34 cellular contexts compared by ENCODE assay signal in the genomic region with DNA sequence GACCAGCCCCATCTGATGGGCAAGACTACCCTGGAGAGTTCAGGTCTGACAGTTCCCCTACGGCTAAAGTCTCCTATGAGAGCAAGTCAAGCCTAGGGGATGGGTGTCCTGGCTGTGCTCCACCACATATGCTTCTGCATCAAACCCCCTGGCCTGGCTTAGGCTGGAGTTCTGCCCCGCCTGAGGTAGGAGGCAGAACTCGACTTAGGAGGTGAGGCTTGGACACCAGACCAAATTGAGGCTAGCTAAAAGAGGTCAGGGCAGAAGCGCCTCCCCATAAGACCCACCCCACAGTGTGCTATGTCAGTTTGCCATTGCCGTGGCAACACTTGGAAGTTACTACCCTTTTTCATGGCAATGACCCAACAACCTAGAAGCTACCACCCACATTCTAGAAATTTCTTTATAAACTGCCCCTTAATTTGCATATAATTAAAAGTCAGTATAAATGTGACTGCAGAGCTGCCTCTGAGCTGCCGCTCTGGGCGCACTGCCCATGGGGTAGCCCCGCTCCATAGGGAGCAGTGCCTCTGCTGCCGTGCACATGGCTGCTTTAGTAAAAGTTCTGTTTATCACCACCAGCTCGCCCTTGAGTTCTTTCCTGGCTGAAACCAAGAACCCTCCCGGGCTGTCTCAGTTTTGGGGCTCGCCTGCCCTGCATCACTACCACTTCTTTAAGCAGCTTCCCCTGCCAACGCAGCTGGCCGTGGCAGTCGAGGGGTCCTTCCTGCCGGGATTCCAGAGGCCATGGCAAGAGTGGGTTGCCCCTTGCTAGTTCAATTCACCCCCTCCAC. TPM values are rescaled to one million over a fixed set of nuclear protein-coding genes. Genes with fewer than 3 reads are reported as not detected.
DNase-seq lines count a peak whose midpoint lies in the region; ATAC-seq and TF ChIP-seq lines count a peak whose summit lies in the region.
"Had no signal": no experiment of that assay in that cellular context is flagged by ENCODE, and none has a peak within 500 bp of the region (broad histone marks: within the 10 kb centered on the region; RNA-seq: fewer than 3 reads in every experiment).

No MANE protein-coding gene starts in this region.

- H3K36me3 Mint-ChIP-seq in natural killer cell: peaks cover 39% of the 10 kb centered on the region
- peaks cover 47% of the 10 kb centered on the region for H3K36me3 Mint-ChIP-seq in natural killer cell treated with Interleukin-12 subunit alpha and Interleukin-12 subunit beta and Interleukin-15 and Interleukin-18, amount 100 ng/mL, for 72 hours
- peaks cover 83% of the 10 kb centered on the region for H3K36me3 Mint-ChIP-seq in activated CD8-positive, alpha-beta T cell treated with anti-CD3 and anti-CD28 coated beads for 36 hours (ENCODE audit: low read depth)
- H3K36me3 Mint-ChIP-seq in naive thymus-derived CD4-positive, alpha-beta T cell: peaks cover 7 to 85% (median 56%) of the 10 kb centered on the region in 5 donors
- H3K36me3 Mint-ChIP-seq in activated CD8-positive, alpha-beta memory T cell treated with anti-CD3 and anti-CD28 coated beads, Interleukin-2, amount 10 ng/mL, durations not matched to agents 7 days and 5 days: peaks cover 80% of the 10 kb centered on the region

- intact Hi-C loops in natural killer cell (cut with micrococcal nuclease): no loop called here
- intact Hi-C loops in activated CD8-positive, alpha-beta T cell treated with anti-CD3 and anti-CD28 coated beads for 36 hours (cut with micrococcal nuclease): no loop called here
- intact Hi-C loops in naive thymus-derived CD4-positive, alpha-beta T cell (cut with micrococcal nuclease): loop anchor here in 1 of 2 donors (1.0 kb wide), 4 partner anchors 17 to 33 kb away; a partner anchor contains a TSS
- intact Hi-C loops in spleen (cut with DNase I; ENCODE audit: low total_unique reads): no loop called here

- peaks cover 34% of the 10 kb centered on the region in 2 donors for H3K4me1 Mint-ChIP-seq in natural killer cell
- H3K4me1 Mint-ChIP-seq in natural killer cell treated with Interleukin-12 subunit alpha and Interleukin-12 subunit beta and Interleukin-15 and Interleukin-18, amount 100 ng/mL, for 72 hours (ENCODE audit: low read depth in 2 of 2): peaks cover 29 to 30% of the 10 kb centered on the region in 2 donors
- H3K4me1 Mint-ChIP-seq in activated CD8-positive, alpha-beta T cell treated with anti-CD3 and anti-CD28 coated beads for 36 hours (ENCODE audit: low read depth): peaks cover 53% of the 10 kb centered on the region
- H3K4me1 Mint-ChIP-seq in naive thymus-derived CD4-positive, alpha-beta T cell: peaks cover 20 to 59% (median 47%) of the 10 kb centered on the region in 7 donors
- peaks cover 10% of the 10 kb centered on the region for H3K4me1 Mint-ChIP-seq in activated CD8-positive, alpha-beta memory T cell treated with anti-CD3 and anti-CD28 coated beads, Interleukin-2, amount 10 ng/mL, durations not matched to agents 7 days and 5 days

- POLR2A ChIA-PET in activated CD8-positive, alpha-beta T cell treated with anti-CD3 and anti-CD28 coated beads for 36 hours (lab: Charles Lee): interaction anchor here (0.9 to 1.9 kb wide), 3 partner anchors 9 to 13 kb away, joined by 3 to 7 read pairs (median 5); no protein-coding TSS in a partner anchor
- POLR2A ChIA-PET in naive thymus-derived CD4-positive, alpha-beta T cell (lab: Charles Lee): interaction anchor here (0.9 to 2.2 kb wide), 16 partner anchors 9 to 165 kb away, joined by 3 to 15 read pairs (median 4); a partner anchor contains a TSS

- peaks cover 0 to 36% of the 10 kb centered on the region in 2 donors for H3K4me1 ChIP-seq in naive thymus-derived CD4-positive, alpha-beta T cell (ENCODE audit: control insufficient read depth in 2 of 2, insufficient read depth in 2 of 2, low read length in 2 of 2)
- peaks cover 0 to 30% (median 6%) of the 10 kb centered on the region in 6 donors for H3K4me1 ChIP-seq in spleen
- H3K4me1 ChIP-seq: colonic mucosa, lower lobe of right lung, SJSA1 had no signal

- H3K27ac Mint-ChIP-seq in natural killer cell: peak overlapping the region; percentile 31 to 39
- no peak overlapping the region for H3K27ac Mint-ChIP-seq in natural killer cell treated with Interleukin-12 subunit alpha and Interleukin-12 subunit beta and Interleukin-15 and Interleukin-18, amount 100 ng/mL, for 72 hours
- H3K27ac Mint-ChIP-seq in activated CD8-positive, alpha-beta T cell treated with anti-CD3 and anti-CD28 coated beads for 36 hours: peak overlapping the region; percentile 56
- H3K27ac Mint-ChIP-seq in naive thymus-derived CD4-positive, alpha-beta T cell: peak overlapping the region in 8 of 9 donors; percentile 3 to 97 (median 92)
- H3K27ac Mint-ChIP-seq in activated CD8-positive, alpha-beta memory T cell treated with anti-CD3 and anti-CD28 coated beads, Interleukin-2, amount 10 ng/mL, durations not matched to agents 7 days and 5 days: no peak overlapping the region

- H3K9me3 ChIP-seq in naive thymus-derived CD4-positive, alpha-beta T cell (ENCODE audit: control insufficient read depth in 2 of 3, low read length in 3 of 3): peaks cover 4 to 24% (median 14%) of the 10 kb centered on the region in 3 experiments
- peaks cover 6 to 38% (median 36%) of the 10 kb centered on the region in 8 donors for H3K9me3 ChIP-seq in spleen

- CTCF ChIA-PET in activated CD8-positive, alpha-beta T cell treated with anti-CD3 and anti-CD28 coated beads for 36 hours (lab: Charles Lee): interaction anchor here (0.6 to 1.4 kb wide), 5 partner anchors 16 to 165 kb away, joined by 3 to 9 read pairs (median 3); no protein-coding TSS in a partner anchor
- CTCF ChIA-PET in naive thymus-derived CD4-positive, alpha-beta T cell (lab: Charles Lee): interaction anchor here (0.6 to 1.3 kb wide), 3 partner anchors 29 to 40 kb away, joined by 3 to 6 read pairs (median 3); no protein-coding TSS in a partner anchor
- CTCF ChIA-PET in activated CD8-positive, alpha-beta memory T cell treated with anti-CD3 and anti-CD28 coated beads, Interleukin-2, amount 10 ng/mL, durations not matched to agents 7 days and 5 days (lab: Charles Lee): interaction anchor here (0.5 to 0.8 kb wide), 2 partner anchors 30 to 391 kb away, joined by 3 to 4 read pairs; no protein-coding TSS in a partner anchor

- no peak for ATAC-seq in natural killer cell
- ATAC-seq in natural killer cell treated with Interleukin-12 subunit alpha and Interleukin-12 subunit beta and Interleukin-15 and Interleukin-18, amount 100 ng/mL, for 72 hours: no peak
- ATAC-seq in activated CD8-positive, alpha-beta T cell treated with anti-CD3 and anti-CD28 coated beads for 36 hours: peak; percentile 34
- peak; percentile 3 for ATAC-seq in naive thymus-derived CD4-positive, alpha-beta T cell
- ATAC-seq in GM19395 (IDR thresholded peaks at IDR 0.05; ENCODE audit: unreplicated experiment): no peak
- no peak for ATAC-seq in activated CD8-positive, alpha-beta memory T cell treated with anti-CD3 and anti-CD28 coated beads, Interleukin-2, amount 10 ng/mL, durations not matched to agents 7 days and 5 days
- ATAC-seq: mucosa of descending colon had no signal

- no peak overlapping the region for H3K4me3 Mint-ChIP-seq in natural killer cell
- H3K4me3 Mint-ChIP-seq in natural killer cell treated with Interleukin-12 subunit alpha and Interleukin-12 subunit beta and Interleukin-15 and Interleukin-18, amount 100 ng/mL, for 72 hours: no peak overlapping the region
- H3K4me3 Mint-ChIP-seq in activated CD8-positive, alpha-beta T cell treated with anti-CD3 and anti-CD28 coated beads for 36 hours: no peak overlapping the region
- peak overlapping the region in 6 of 10 donors; percentile 18 to 85 (median 78) for H3K4me3 Mint-ChIP-seq in naive thymus-derived CD4-positive, alpha-beta T cell
- H3K4me3 Mint-ChIP-seq in activated CD8-positive, alpha-beta memory T cell treated with anti-CD3 and anti-CD28 coated beads, Interleukin-2, amount 10 ng/mL, durations not matched to agents 7 days and 5 days: no peak overlapping the region
- H3K4me3 Mint-ChIP-seq: activated CD4-positive, alpha-beta memory T cell treated with anti-CD3 and anti-CD28 coated beads, Interleukin-2, amount 10 ng/mL, durations not matched to agents 7 days and 5 days had no signal

- WGBS in spleen, 5 donors: 83 to 94% (median 93%) methylated on average over 14 to 16 of the region's 16 CpGs

- no peak for DNase-seq in natural killer cell
- no peak for DNase-seq in natural killer cell treated with Interleukin-12 subunit alpha and Interleukin-12 subunit beta and Interleukin-15 and Interleukin-18, amount 100 ng/mL, for 72 hours (ENCODE audit: low spot score)
- DNase-seq in activated CD8-positive, alpha-beta T cell treated with anti-CD3 and anti-CD28 coated beads for 36 hours: no peak
- no peak for DNase-seq in naive thymus-derived CD4-positive, alpha-beta T cell
- no peak for DNase-seq in AG08396 (ENCODE audit: low spot score)
- no peak for DNase-seq in activated CD8-positive, alpha-beta memory T cell treated with anti-CD3 and anti-CD28 coated beads, Interleukin-2, amount 10 ng/mL, durations not matched to agents 7 days and 5 days
- DNase-seq in spleen: no peak
- DNase-seq: ACHN; activated CD4-positive, alpha-beta memory T cell treated with anti-CD3 and anti-CD28 coated beads, Interleukin-2, amount 10 ng/mL, durations not matched to agents 7 days and 5 days; activated T-cell treated with anti-CD3 and anti-CD28 coated beads for 4 hours; Calu3; colonic mucosa; DMS79 treated with DMSO at 0.1 percent for 48 hours; effector memory CD4-positive, alpha-beta T cell; HCEC 1CT; lower lobe of right lung; mucosa of descending colon; NCI-H1436 treated with DMSO at 0.1 percent for 48 hours; NCI-H2107; NCI-H446; NCI-H774; stimulated activated CD4-positive, alpha-beta T cell treated with anti-CD3 and anti-CD28 coated beads, Interleukin-1b, Interleukin-23, amount 100 ng/mL, for 48 hours; stimulated activated CD8-positive, alpha-beta memory T cell treated with anti-CD3 and anti-CD28 coated beads, Interleukin-4, amount 100 ng/mL, for 48 hours; trophoblast cell had no signal

- peaks cover 1 to 41% (median 13%) of the 10 kb centered on the region in 3 experiments for H3K36me3 ChIP-seq in naive thymus-derived CD4-positive, alpha-beta T cell (ENCODE audit: control insufficient read depth in 2 of 3, insufficient read depth in 3 of 3, low read length in 3 of 3)
- H3K36me3 ChIP-seq in spleen: peaks cover 4 to 98% (median 61%) of the 10 kb centered on the region in 6 donors
- H3K36me3 ChIP-seq: colonic mucosa had no signal

- TF ChIP-seq POLR2A in spleen (IDR thresholded peaks at IDR 0.05): no peak

- TF ChIP-seq CTCF in natural killer cell (IDR thresholded peaks at IDR 0.05): no peak
- no peak for TF ChIP-seq CTCF in activated CD8-positive, alpha-beta T cell treated with anti-CD3 and anti-CD28 coated beads for 36 hours (IDR thresholded peaks at IDR 0.05)
- no peak for TF ChIP-seq CTCF in spleen (IDR thresholded peaks at IDR 0.05 in 8 of 11, conservative IDR thresholded peaks at IDR 0.05 in 3 of 11)

- H3K9me3 Mint-ChIP-seq in natural killer cell: peaks cover 4 to 6% of the 10 kb centered on the region in 2 donors
- H3K9me3 Mint-ChIP-seq in natural killer cell treated with Interleukin-12 subunit alpha and Interleukin-12 subunit beta and Interleukin-15 and Interleukin-18, amount 100 ng/mL, for 72 hours: peaks cover 8% of the 10 kb centered on the region
- H3K9me3 Mint-ChIP-seq in activated CD8-positive, alpha-beta T cell treated with anti-CD3 and anti-CD28 coated beads for 36 hours: peaks cover 21% of the 10 kb centered on the region
- H3K9me3 Mint-ChIP-seq in naive thymus-derived CD4-positive, alpha-beta T cell: peaks cover 0 to 45% (median 25%) of the 10 kb centered on the region in 11 donors
- peaks cover 12% of the 10 kb centered on the region for H3K9me3 Mint-ChIP-seq in activated CD8-positive, alpha-beta memory T cell treated with anti-CD3 and anti-CD28 coated beads, Interleukin-2, amount 10 ng/mL, durations not matched to agents 7 days and 5 days (ENCODE audit: low read depth)

- H3K27me3 Mint-ChIP-seq in natural killer cell (ENCODE audit: low read depth in 2 of 2): no peaks in the 10 kb centered on the region
- no peaks in the 10 kb centered on the region for H3K27me3 Mint-ChIP-seq in natural killer cell treated with Interleukin-12 subunit alpha and Interleukin-12 subunit beta and Interleukin-15 and Interleukin-18, amount 100 ng/mL, for 72 hours
- H3K27me3 Mint-ChIP-seq in activated CD8-positive, alpha-beta T cell treated with anti-CD3 and anti-CD28 coated beads for 36 hours: no peaks in the 10 kb centered on the region
- no peaks in the 10 kb centered on the region for H3K27me3 Mint-ChIP-seq in naive thymus-derived CD4-positive, alpha-beta T cell
- no peaks in the 10 kb centered on the region for H3K27me3 Mint-ChIP-seq in activated CD8-positive, alpha-beta memory T cell treated with anti-CD3 and anti-CD28 coated beads, Interleukin-2, amount 10 ng/mL, durations not matched to agents 7 days and 5 days
- H3K27me3 Mint-ChIP-seq: activated CD4-positive, alpha-beta memory T cell treated with anti-CD3 and anti-CD28 coated beads, Interleukin-2, amount 10 ng/mL, durations not matched to agents 7 days and 5 days had no signal

- H3K27me3 ChIP-seq in naive thymus-derived CD4-positive, alpha-beta T cell (ENCODE audit: control insufficient read depth in 2 of 2, insufficient read depth in 2 of 2, low read length in 2 of 2): no peaks in the 10 kb centered on the region
- no peaks in the 10 kb centered on the region for H3K27me3 ChIP-seq in spleen (replicated peaks in 1 of 7)
- H3K27me3 ChIP-seq: BLaER1, colonic mucosa, SJSA1 had no signal

- H3K4me3 ChIP-seq in naive thymus-derived CD4-positive, alpha-beta T cell (ENCODE audit: low read length): no peak overlapping the region
- H3K4me3 ChIP-seq in spleen: no peak overlapping the region
- H3K4me3 ChIP-seq: BLaER1, colonic mucosa, lower lobe of right lung, mucosa of descending colon, SJSA1, skin epidermis had no signal

- peak overlapping the region; percentile 57 for H3K27ac ChIP-seq in naive thymus-derived CD4-positive, alpha-beta T cell (ENCODE audit: low read depth, low read length)
- H3K27ac ChIP-seq in spleen: peak overlapping the region in 2 of 8 donors; percentile 46 to 55
- H3K27ac ChIP-seq: BLaER1, colonic mucosa, lower lobe of right lung, SJSA1 had no signal

RNA-seq across cellular contexts. Expression of a gene that starts 20.2 kb away (rescaled TPM):
- total RNA-seq in natural killer cell (100 to 1,000 TPM in 2 of 3 donors, 10 to 100 TPM in 1; 99.0 to 124 (median 100) TPM), spleen (10 to 100 TPM; 54.1 to 82.8 (median 67.2) TPM)
- total RNA-seq in natural killer cell treated with Interleukin-12 subunit alpha and Interleukin-12 subunit beta and Interleukin-15 and Interleukin-18, amount 100 ng/mL, for 72 hours: 100 to 1,000 TPM; 115 to 145 TPM
- total RNA-seq in activated CD8-positive, alpha-beta T cell treated with anti-CD3 and anti-CD28 coated beads for 36 hours: 100 to 1,000 TPM in 1 of 2 experiments, 10 to 100 TPM in 1; 99.0 to 108 TPM
- total RNA-seq in naive thymus-derived CD4-positive, alpha-beta T cell: 100 to 1,000 TPM in 4 of 5 experiments, 10 to 100 TPM in 1; 94.9 to 149 (median 125) TPM
- polyA plus RNA-seq in naive thymus-derived CD4-positive, alpha-beta T cell: 100 to 1,000 TPM; 134 to 169 TPM
- total RNA-seq in activated CD8-positive, alpha-beta memory T cell treated with anti-CD3 and anti-CD28 coated beads, Interleukin-2, amount 10 ng/mL, durations not matched to agents 7 days and 5 days: 100 to 1,000 TPM; 144 to 154 TPM
- 10 to 100 TPM; 27.9 to 39.7 (median 34.6) TPM for polyA plus RNA-seq in spleen

RNA-seq across cellular contexts. Expression of a gene that starts 32.7 kb away (rescaled TPM):
- total RNA-seq in natural killer cell: 10 to 100 TPM; 46.3 to 69.3 (median 63.3) TPM
- total RNA-seq in natural killer cell treated with Interleukin-12 subunit alpha and Interleukin-12 subunit beta and Interleukin-15 and Interleukin-18, amount 100 ng/mL, for 72 hours: 10 to 100 TPM; 46.7 to 60.8 TPM
- total RNA-seq in activated CD8-positive, alpha-beta T cell treated with anti-CD3 and anti-CD28 coated beads for 36 hours: 10 to 100 TPM; 41.7 to 44.7 TPM
- 10 to 100 TPM; 45.9 to 69.4 (median 65.9) TPM for total RNA-seq in naive thymus-derived CD4-positive, alpha-beta T cell
- polyA plus RNA-seq in naive thymus-derived CD4-positive, alpha-beta T cell: 100 to 1,000 TPM; 139 to 177 TPM
- total RNA-seq in activated CD8-positive, alpha-beta memory T cell treated with anti-CD3 and anti-CD28 coated beads, Interleukin-2, amount 10 ng/mL, durations not matched to agents 7 days and 5 days: 10 to 100 TPM; 64.6 to 72.0 TPM
- 100 to 1,000 TPM in 1 of 7 donors, 10 to 100 TPM in 6; 45.8 to 105 (median 69.1) TPM for total RNA-seq in spleen
- 10 to 100 TPM; 60.0 to 89.5 (median 79.9) TPM for polyA plus RNA-seq in spleen

RNA-seq across cellular contexts. Expression of a gene that starts 44.5 kb away (rescaled TPM):
- not detected for total RNA-seq in natural killer cell
- total RNA-seq in natural killer cell treated with Interleukin-12 subunit alpha and Interleukin-12 subunit beta and Interleukin-15 and Interleukin-18, amount 100 ng/mL, for 72 hours: 1 to 10 TPM in 1 of 2 donors, not detected in 1; 1.4 TPM
- total RNA-seq in activated CD8-positive, alpha-beta T cell treated with anti-CD3 and anti-CD28 coated beads for 36 hours: not detected
- total RNA-seq in naive thymus-derived CD4-positive, alpha-beta T cell: not detected
- polyA plus RNA-seq in naive thymus-derived CD4-positive, alpha-beta T cell: not detected
- total RNA-seq in activated CD8-positive, alpha-beta memory T cell treated with anti-CD3 and anti-CD28 coated beads, Interleukin-2, amount 10 ng/mL, durations not matched to agents 7 days and 5 days: not detected
- not detected for total RNA-seq in spleen
- polyA plus RNA-seq in spleen: under 1 TPM in 1 of 3 donors, not detected in 2; 0.49 TPM
- total RNA-seq: activated CD4-positive, alpha-beta memory T cell treated with anti-CD3 and anti-CD28 coated beads, Interleukin-2, amount 10 ng/mL, durations not matched to agents 7 days and 5 days; bronchial epithelial cell; Calu3; colonic mucosa; fibroblast of villous mesenchyme; kidney; lower lobe of right lung; mucosa of descending colon; pulmonary artery endothelial cell; RPMI7951; SJSA1; T-helper 1 cell treated with Interleukin-12 subunit alpha and Interleukin-12 subunit beta and Interleukin-4 antibody, amounts not matched to agents 30 ng/mL and 1 ng/mL, for 36 hours had no signal

Comparison
In these comparisons a context has a peak if more than half of its experiments do, and no peak if none do; other contexts are left out.
1. H3K27ac Mint-ChIP-seq: peak in natural killer cell (2 of 2), activated CD8-positive, alpha-beta T cell treated with anti-CD3 and anti-CD28 coated beads for 36 hours (single experiment) and naive thymus-derived CD4-positive, alpha-beta T cell (8 of 9); none in natural killer cell treated with Interleukin-12 subunit alpha and Interleukin-12 subunit beta and Interleukin-15 and Interleukin-18, amount 100 ng/mL, for 72 hours (0 of 2) and activated CD8-positive, alpha-beta memory T cell treated with anti-CD3 and anti-CD28 coated beads, Interleukin-2, amount 10 ng/mL, durations not matched to agents 7 days and 5 days (single experiment).
2. ATAC-seq: peak in activated CD8-positive, alpha-beta T cell treated with anti-CD3 and anti-CD28 coated beads for 36 hours (single experiment) and naive thymus-derived CD4-positive, alpha-beta T cell (single experiment); none in natural killer cell (0 of 3), natural killer cell treated with Interleukin-12 subunit alpha and Interleukin-12 subunit beta and Interleukin-15 and Interleukin-18, amount 100 ng/mL, for 72 hours (0 of 2), GM19395 (single experiment) and activated CD8-positive, alpha-beta memory T cell treated with anti-CD3 and anti-CD28 coated beads, Interleukin-2, amount 10 ng/mL, durations not matched to agents 7 days and 5 days (single experiment).
3. H3K4me3 Mint-ChIP-seq: peak in naive thymus-derived CD4-positive, alpha-beta T cell (6 of 10); none in natural killer cell (single experiment), natural killer cell treated with Interleukin-12 subunit alpha and Interleukin-12 subunit beta and Interleukin-15 and Interleukin-18, amount 100 ng/mL, for 72 hours (single experiment), activated CD8-positive, alpha-beta T cell treated with anti-CD3 and anti-CD28 coated beads for 36 hours (single experiment) and activated CD8-positive, alpha-beta memory T cell treated with anti-CD3 and anti-CD28 coated beads, Interleukin-2, amount 10 ng/mL, durations not matched to agents 7 days and 5 days (single experiment).